Comparison of ENCODE assay signal across 14 cellular contexts in the genomic region with DNA sequence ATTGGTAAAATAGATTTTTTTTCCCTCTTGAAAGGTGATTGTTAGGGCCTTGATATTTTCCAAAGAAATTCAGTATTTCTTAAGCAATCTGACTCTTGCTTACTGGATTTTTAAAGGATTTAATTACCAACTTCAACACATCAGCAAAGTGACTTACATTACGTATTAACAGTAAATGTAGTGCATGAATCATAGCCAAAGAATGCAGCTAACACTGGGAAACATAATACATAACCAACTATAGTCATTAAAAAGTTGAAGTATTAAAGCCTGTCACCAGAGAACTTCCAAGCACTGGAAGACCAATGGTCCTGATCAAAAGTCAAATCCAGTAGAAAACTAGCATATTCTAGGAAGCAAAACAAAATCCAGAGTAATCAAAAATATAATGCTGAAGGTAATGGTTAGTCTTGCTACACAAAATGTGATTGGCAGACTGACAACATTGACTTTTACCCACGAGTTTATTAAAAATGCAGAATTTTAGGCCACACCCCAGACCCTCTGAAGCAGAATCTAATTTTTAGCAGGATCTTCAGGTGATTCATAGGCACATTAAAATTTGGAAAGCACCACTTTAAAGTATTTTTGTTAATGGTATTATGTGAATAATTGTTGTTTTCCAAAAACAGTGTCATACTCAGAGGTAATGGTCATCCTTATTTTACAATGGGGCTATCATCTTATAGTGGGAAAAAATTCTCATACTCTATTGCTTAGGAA. TPM values are rescaled to one million over a fixed set of nuclear protein-coding genes. Genes with fewer than 3 reads are reported as not detected.
DNase-seq lines count a peak whose midpoint lies in the region; TF ChIP-seq lines count a peak whose summit lies in the region.
"Had no signal": no experiment of that assay in that cellular context is flagged by ENCODE, and none has a peak within 500 bp of the region (broad histone marks: within the 10 kb centered on the region; RNA-seq: fewer than 3 reads in every experiment).

No MANE protein-coding gene starts in this region.

- CTCF ChIA-PET in Calu3 (lab: Charles Lee), result interaction anchor here (0.7 kb wide), 2 partner anchors 8 to 47 kb away, joined by 3 to 5 read pairs; no protein-coding TSS in a partner anchor
- CTCF ChIA-PET in activated CD4-positive, alpha-beta memory T cell treated with anti-CD3 and anti-CD28 coated beads, Interleukin-2, amount 10 ng/mL, durations not matched to agents 7 days and 5 days (lab: Charles Lee), result no interaction called here

- POLR2A ChIA-PET in activated CD4-positive, alpha-beta memory T cell treated with anti-CD3 and anti-CD28 coated beads, Interleukin-2, amount 10 ng/mL, durations not matched to agents 7 days and 5 days (lab: Charles Lee), result no interaction called here

- H3K9me3 Mint-ChIP-seq in Calu3 (ENCODE audit: low read depth, unreplicated experiment) (peaks cover 5% of the 10 kb centered on the region), osteocyte (ENCODE audit: unreplicated experiment) (peaks cover 7% of the 10 kb centered on the region)
- no peaks in the 10 kb centered on the region for H3K9me3 Mint-ChIP-seq in activated CD4-positive, alpha-beta memory T cell treated with anti-CD3 and anti-CD28 coated beads, Interleukin-2, amount 10 ng/mL, durations not matched to agents 7 days and 5 days
- H3K9me3 Mint-ChIP-seq: natural killer cell treated with Interleukin-12 subunit alpha and Interleukin-12 subunit beta and Interleukin-15 and Interleukin-18, amount 100 ng/mL, for 72 hours had no signal

- no peak for TF ChIP-seq CTCF in Calu3 (IDR thresholded peaks at IDR 0.05; ENCODE audit: unreplicated experiment)
- no peak for TF ChIP-seq CTCF in osteocyte (IDR thresholded peaks at IDR 0.05)
- no peak for TF ChIP-seq CTCF in GM10266 (IDR thresholded peaks at IDR 0.05; ENCODE audit: control insufficient read depth, insufficient read depth, low read depth, missing control alignments)
- TF ChIP-seq CTCF in prostate gland (IDR thresholded peaks at IDR 0.05), result no peak

- peak overlapping the region; percentile 85 for H3K27ac Mint-ChIP-seq in Calu3 (ENCODE audit: unreplicated experiment)
- H3K27ac Mint-ChIP-seq in osteocyte (ENCODE audit: unreplicated experiment), result peak overlapping the region; percentile 61
- H3K27ac Mint-ChIP-seq in activated CD4-positive, alpha-beta memory T cell treated with anti-CD3 and anti-CD28 coated beads, Interleukin-2, amount 10 ng/mL, durations not matched to agents 7 days and 5 days, result no peak overlapping the region
- H3K27ac Mint-ChIP-seq: natural killer cell treated with Interleukin-12 subunit alpha and Interleukin-12 subunit beta and Interleukin-15 and Interleukin-18, amount 100 ng/mL, for 72 hours had no signal

- H3K9me3 ChIP-seq in prostate gland, result no peaks in the 10 kb centered on the region

- H3K36me3 Mint-ChIP-seq in Calu3 (ENCODE audit: insufficient read depth, unreplicated experiment) (no peaks in the 10 kb centered on the region), osteocyte (ENCODE audit: unreplicated experiment) (peaks cover 4% of the 10 kb centered on the region)
- no peaks in the 10 kb centered on the region for H3K36me3 Mint-ChIP-seq in activated CD4-positive, alpha-beta memory T cell treated with anti-CD3 and anti-CD28 coated beads, Interleukin-2, amount 10 ng/mL, durations not matched to agents 7 days and 5 days (ENCODE audit: low read depth)
- H3K36me3 Mint-ChIP-seq: natural killer cell treated with Interleukin-12 subunit alpha and Interleukin-12 subunit beta and Interleukin-15 and Interleukin-18, amount 100 ng/mL, for 72 hours had no signal

- DNase-seq in Calu3, result no peak
- DNase-seq in RKO (ENCODE audit: low spot score), result peak; percentile 68
- DNase-seq in fibroblast of gingiva (ENCODE audit: low read depth), result peak; percentile 71
- no peak for DNase-seq in osteocyte (ENCODE audit: extremely low spot score, unreplicated experiment)
- DNase-seq in activated CD4-positive, alpha-beta memory T cell treated with anti-CD3 and anti-CD28 coated beads, Interleukin-2, amount 10 ng/mL, durations not matched to agents 7 days and 5 days, result no peak
- no peak for DNase-seq in GM10266 (ENCODE audit: extremely low spot score)
- DNase-seq in prostate gland (ENCODE audit: low spot score), result no peak
- no peak for DNase-seq in NCI-H1694 treated with DMSO at 0.1 percent for 48 hours (lab: John Stamatoyannopoulos, UW)
- DNase-seq: activated CD4-positive, alpha-beta T cell treated with anti-CD3 and anti-CD28 coated beads for 48 hours; activated gamma-delta T cell; DMS79; NCI-H2171; stimulated activated naive CD4-positive, alpha-beta T cell had no signal

- H3K4me1 Mint-ChIP-seq in Calu3 (ENCODE audit: low read depth, unreplicated experiment), result peaks cover 39% of the 10 kb centered on the region
- H3K4me1 Mint-ChIP-seq in osteocyte (ENCODE audit: unreplicated experiment), result peaks cover 34% of the 10 kb centered on the region
- H3K4me1 Mint-ChIP-seq in activated CD4-positive, alpha-beta memory T cell treated with anti-CD3 and anti-CD28 coated beads, Interleukin-2, amount 10 ng/mL, durations not matched to agents 7 days and 5 days, result no peaks in the 10 kb centered on the region

- H3K27ac ChIP-seq in prostate gland, result no peak overlapping the region

- no TSS peak for BruUV-seq in Calu3 (replicated peaks; lab: Mats Ljungman, UMichigan)

- H3K4me3 Mint-ChIP-seq in Calu3 (ENCODE audit: low read depth, unreplicated experiment), result peak overlapping the region; percentile 24
- no peak overlapping the region for H3K4me3 Mint-ChIP-seq in osteocyte (ENCODE audit: unreplicated experiment)
- no peak overlapping the region for H3K4me3 Mint-ChIP-seq in activated CD4-positive, alpha-beta memory T cell treated with anti-CD3 and anti-CD28 coated beads, Interleukin-2, amount 10 ng/mL, durations not matched to agents 7 days and 5 days
- H3K4me3 Mint-ChIP-seq: natural killer cell treated with Interleukin-12 subunit alpha and Interleukin-12 subunit beta and Interleukin-15 and Interleukin-18, amount 100 ng/mL, for 72 hours had no signal

- WGBS in prostate gland, result 45% methylated on average over 2 of the region's 2 CpGs

- intact Hi-C loops in Calu3 (cut with micrococcal nuclease; ENCODE audit: unreplicated experiment) (loop anchor here (5.0 kb wide), 2 partner anchors 49 to 99 kb away; no protein-coding TSS in a partner anchor), prostate gland (cut with DNase I) (no loop called here)

- H3K27me3 ChIP-seq in prostate gland (replicated peaks; ENCODE audit: insufficient read depth), result no peaks in the 10 kb centered on the region

- H3K4me3 ChIP-seq in prostate gland, result no peak overlapping the region

- no peak for TF ChIP-seq POLR2A in prostate gland (IDR thresholded peaks at IDR 0.05)

- no peaks in the 10 kb centered on the region for H3K4me1 ChIP-seq in prostate gland (replicated peaks)

- H3K36me3 ChIP-seq in prostate gland, result no peaks in the 10 kb centered on the region

- H3K27me3 Mint-ChIP-seq in Calu3 (ENCODE audit: unreplicated experiment) (no peaks in the 10 kb centered on the region), osteocyte (ENCODE audit: unreplicated experiment) (no peaks in the 10 kb centered on the region)
- peaks cover 1% of the 10 kb centered on the region for H3K27me3 Mint-ChIP-seq in activated CD4-positive, alpha-beta memory T cell treated with anti-CD3 and anti-CD28 coated beads, Interleukin-2, amount 10 ng/mL, durations not matched to agents 7 days and 5 days

RNA-seq across cellular contexts. Expression of gene CAVIN2, which starts 31.8 kb away (rescaled TPM):
- not detected in 2 replicates for total RNA-seq in Calu3 (2022)
- total RNA-seq in osteocyte, result 5.3 and 6.6 TPM in 2 replicates
- not detected for total RNA-seq in activated CD4-positive, alpha-beta memory T cell treated with anti-CD3 and anti-CD28 coated beads, Interleukin-2, amount 10 ng/mL, durations not matched to agents 7 days and 5 days
- 10 to 100 TPM; 24.8 to 27.1 TPM for total RNA-seq in prostate gland
- total RNA-seq: natural killer cell treated with Interleukin-12 subunit alpha and Interleukin-12 subunit beta and Interleukin-15 and Interleukin-18, amount 100 ng/mL, for 72 hours had no signal

Comparison
In these comparisons a context has a peak if more than half of its experiments do, and no peak if none do; other contexts are left out.
1. DNase-seq: peak in RKO (single experiment) and fibroblast of gingiva (single experiment); none in Calu3 (single experiment), osteocyte (single experiment), activated CD4-positive, alpha-beta memory T cell treated with anti-CD3 and anti-CD28 coated beads, Interleukin-2, amount 10 ng/mL, durations not matched to agents 7 days and 5 days (single experiment), GM10266 (single experiment), prostate gland (single experiment) and NCI-H1694 treated with DMSO at 0.1 percent for 48 hours (single experiment).